In genomic region chr1:110962892-110963665, GRCh38 we compare ENCODE assay signal across 1 cellular context.
TF ChIP-seq lines count a peak whose summit lies in the region.

No MANE protein-coding gene starts in this region.

TF ChIP-seq in GM12878, 131 proteins besides CTCF, POLR2A, EP300 and RAD21 (continued from another document and continues in another):
- TF ChIP-seq, protein P1, sequence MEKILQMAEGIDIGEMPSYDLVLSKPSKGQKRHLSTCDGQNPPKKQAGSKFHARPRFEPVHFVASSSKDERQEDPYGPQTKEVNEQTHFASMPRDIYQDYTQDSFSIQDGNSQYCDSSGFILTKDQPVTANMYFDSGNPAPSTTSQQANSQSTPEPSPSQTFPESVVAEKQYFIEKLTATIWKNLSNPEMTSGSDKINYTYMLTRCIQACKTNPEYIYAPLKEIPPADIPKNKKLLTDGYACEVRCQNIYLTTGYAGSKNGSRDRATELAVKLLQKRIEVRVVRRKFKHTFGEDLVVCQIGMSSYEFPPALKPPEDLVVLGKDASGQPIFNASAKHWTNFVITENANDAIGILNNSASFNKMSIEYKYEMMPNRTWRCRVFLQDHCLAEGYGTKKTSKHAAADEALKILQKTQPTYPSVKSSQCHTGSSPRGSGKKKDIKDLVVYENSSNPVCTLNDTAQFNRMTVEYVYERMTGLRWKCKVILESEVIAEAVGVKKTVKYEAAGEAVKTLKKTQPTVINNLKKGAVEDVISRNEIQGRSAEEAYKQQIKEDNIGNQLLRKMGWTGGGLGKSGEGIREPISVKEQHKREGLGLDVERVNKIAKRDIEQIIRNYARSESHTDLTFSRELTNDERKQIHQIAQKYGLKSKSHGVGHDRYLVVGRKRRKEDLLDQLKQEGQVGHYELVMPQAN (conservative IDR thresholded peaks at IDR 0.05) = peak; percentile 57; the same call in 1 of the 2 replicates
- TF ChIP-seq CBX5 (IDR thresholded peaks at IDR 0.05; ENCODE audit: low read depth) (peak; percentile 70; the same call in 1 of the 2 replicates), EED (IDR thresholded peaks at IDR 0.05; ENCODE audit: low read depth) (peak; percentile 72), POLR2AphosphoS2 (IDR thresholded peaks at IDR 0.05; ENCODE audit: low read depth, low read length) (no peak; the same call in 1 of the 2 replicates), GATAD2B (conservative IDR thresholded peaks at IDR 0.05; ENCODE audit: low read depth) (peak; percentile 65; the same call in 1 of the 2 replicates), SMC3 (IDR thresholded peaks at IDR 0.05; ENCODE audit: borderline replicate concordance, low read length) (peak; percentile 21; the same call in 1 of the 2 replicates), RFX5 (IDR thresholded peaks at IDR 0.05; ENCODE audit: low read depth, low read length) (no peak; the same call in 1 of the 2 replicates), DPF2 (IDR thresholded peaks at IDR 0.05) (0 out of 2 replicates have a peak, but pooled peaks have one; percentile 19), CHD2 (IDR thresholded peaks at IDR 0.05; ENCODE audit: borderline replicate concordance, low read depth, low read length) (0 out of 2 replicates have a peak, but pooled peaks have one; percentile 42), TAF1 (IDR thresholded peaks at IDR 0.05; ENCODE audit: borderline replicate concordance, low read depth, low read length) (peak; percentile 69), ATF3 (IDR thresholded peaks at IDR 0.05; ENCODE audit: borderline replicate concordance, extremely low read depth, low read depth, low read length) (no peak), JUND (IDR thresholded peaks at IDR 0.05; ENCODE audit: low read depth, low read length) (no peak), E4F1 (IDR thresholded peaks at IDR 0.05; ENCODE audit: borderline replicate concordance, partially characterized antibody) (no peak), ASH2L (IDR thresholded peaks at IDR 0.05; ENCODE audit: borderline replicate concordance, low read depth) (no peak; the same call in 1 of the 2 replicates), GABPA (IDR thresholded peaks at IDR 0.05; ENCODE audit: low read depth) (no peak), CREM (IDR thresholded peaks at IDR 0.05; ENCODE audit: low read depth) (peak; percentile 16; the same call in 1 of the 2 replicates), ESRRA (IDR thresholded peaks at IDR 0.05; ENCODE audit: low read length) (no peak), EZH2 (IDR thresholded peaks at IDR 0.05; ENCODE audit: borderline replicate concordance, control insufficient read depth, low read depth, low read length) (no peak), CBFB (IDR thresholded peaks at IDR 0.05; ENCODE audit: low read depth) (no peak), ETV6 (conservative IDR thresholded peaks at IDR 0.05 in 1 of 2, IDR thresholded peaks at IDR 0.05 in 1 of 2; ENCODE audit: borderline replicate concordance in 1 of 2, low read depth in 1 of 2) (0 out of 4 replicates have a peak, but pooled peaks of 1 of the 2 experiments have one; percentile 8), CHD1 (IDR thresholded peaks at IDR 0.05; ENCODE audit: low read depth, low read length) (peak; percentile 87), NR2C1 (IDR thresholded peaks at IDR 0.05) (0 out of 2 replicates have a peak, but pooled peaks have one; percentile 3), FOS (IDR thresholded peaks at IDR 0.05; ENCODE audit: borderline replicate concordance, extremely low read depth, insufficient read length) (no peak), EGR1 (IDR thresholded peaks at IDR 0.05; ENCODE audit: borderline replicate concordance in 1 of 2, low read depth in 2 of 2, low read length in 2 of 2) (no peak), MEF2A (IDR thresholded peaks at IDR 0.05; ENCODE audit: insufficient read depth, low read depth, low read length) (0 out of 2 replicates have a peak, but pooled peaks have one; percentile 6), SREBF2 (IDR thresholded peaks at IDR 0.05; ENCODE audit: low read length) (no peak), BACH1 (IDR thresholded peaks at IDR 0.05; ENCODE audit: borderline replicate concordance) (no peak), FOXM1 (IDR thresholded peaks at IDR 0.05; ENCODE audit: low read depth, low read length) (peak; percentile 63), NRF1 (conservative IDR thresholded peaks at IDR 0.05; ENCODE audit: low read depth, low read length) (no peak), TCF7 (IDR thresholded peaks at IDR 0.05; ENCODE audit: borderline replicate concordance) (no peak), SIX5 (IDR thresholded peaks at IDR 0.05; ENCODE audit: low read depth, low read length, severe bottlenecking) (no peak), SUPT20H (IDR thresholded peaks at IDR 0.05; ENCODE audit: borderline replicate concordance, control insufficient read depth, low read depth, low read length) (no peak), RELB (IDR thresholded peaks at IDR 0.05; ENCODE audit: low read depth) (peak; percentile 28; the same call in 1 of the 2 replicates), MTA2 (IDR thresholded peaks at IDR 0.05; ENCODE audit: low read depth) (no peak), LARP7 (IDR thresholded peaks at IDR 0.05) (no peak; the same call in none of the 2 replicates), PML (IDR thresholded peaks at IDR 0.05; ENCODE audit: low read length) (peak; percentile 49; the same call in 1 of the 2 replicates), KDM1A (IDR thresholded peaks at IDR 0.05; ENCODE audit: borderline replicate concordance) (no peak), SPI1 (IDR thresholded peaks at IDR 0.05; ENCODE audit: borderline replicate concordance, insufficient read depth, low read depth, low read length) (no peak), ZNF687 (IDR thresholded peaks at IDR 0.05) (peak; percentile 31; the same call in 1 of the 2 replicates), TBL1XR1 (IDR thresholded peaks at IDR 0.05; ENCODE audit: low read depth, low read length) (peak; percentile 49; the same call in 1 of the 2 replicates), ZNF384 (IDR thresholded peaks at IDR 0.05; ENCODE audit: borderline replicate concordance, low read depth, low read length) (0 out of 2 replicates have a peak, but pooled peaks have one; percentile 17), IKZF2 (IDR thresholded peaks at IDR 0.05) (peak; percentile 71 to 74)
- TF ChIP-seq, protein P2, sequence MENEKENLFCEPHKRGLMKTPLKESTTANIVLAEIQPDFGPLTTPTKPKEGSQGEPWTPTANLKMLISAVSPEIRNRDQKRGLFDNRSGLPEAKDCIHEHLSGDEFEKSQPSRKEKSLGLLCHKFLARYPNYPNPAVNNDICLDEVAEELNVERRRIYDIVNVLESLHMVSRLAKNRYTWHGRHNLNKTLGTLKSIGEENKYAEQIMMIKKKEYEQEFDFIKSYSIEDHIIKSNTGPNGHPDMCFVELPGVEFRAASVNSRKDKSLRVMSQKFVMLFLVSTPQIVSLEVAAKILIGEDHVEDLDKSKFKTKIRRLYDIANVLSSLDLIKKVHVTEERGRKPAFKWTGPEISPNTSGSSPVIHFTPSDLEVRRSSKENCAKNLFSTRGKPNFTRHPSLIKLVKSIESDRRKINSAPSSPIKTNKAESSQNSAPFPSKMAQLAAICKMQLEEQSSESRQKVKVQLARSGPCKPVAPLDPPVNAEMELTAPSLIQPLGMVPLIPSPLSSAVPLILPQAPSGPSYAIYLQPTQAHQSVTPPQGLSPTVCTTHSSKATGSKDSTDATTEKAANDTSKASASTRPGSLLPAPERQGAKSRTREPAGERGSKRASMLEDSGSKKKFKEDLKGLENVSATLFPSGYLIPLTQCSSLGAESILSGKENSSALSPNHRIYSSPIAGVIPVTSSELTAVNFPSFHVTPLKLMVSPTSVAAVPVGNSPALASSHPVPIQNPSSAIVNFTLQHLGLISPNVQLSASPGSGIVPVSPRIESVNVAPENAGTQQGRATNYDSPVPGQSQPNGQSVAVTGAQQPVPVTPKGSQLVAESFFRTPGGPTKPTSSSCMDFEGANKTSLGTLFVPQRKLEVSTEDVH (IDR thresholded peaks at IDR 0.05; ENCODE audit: low read depth, partially characterized antibody) = no peak
- TF ChIP-seq, protein P3, sequence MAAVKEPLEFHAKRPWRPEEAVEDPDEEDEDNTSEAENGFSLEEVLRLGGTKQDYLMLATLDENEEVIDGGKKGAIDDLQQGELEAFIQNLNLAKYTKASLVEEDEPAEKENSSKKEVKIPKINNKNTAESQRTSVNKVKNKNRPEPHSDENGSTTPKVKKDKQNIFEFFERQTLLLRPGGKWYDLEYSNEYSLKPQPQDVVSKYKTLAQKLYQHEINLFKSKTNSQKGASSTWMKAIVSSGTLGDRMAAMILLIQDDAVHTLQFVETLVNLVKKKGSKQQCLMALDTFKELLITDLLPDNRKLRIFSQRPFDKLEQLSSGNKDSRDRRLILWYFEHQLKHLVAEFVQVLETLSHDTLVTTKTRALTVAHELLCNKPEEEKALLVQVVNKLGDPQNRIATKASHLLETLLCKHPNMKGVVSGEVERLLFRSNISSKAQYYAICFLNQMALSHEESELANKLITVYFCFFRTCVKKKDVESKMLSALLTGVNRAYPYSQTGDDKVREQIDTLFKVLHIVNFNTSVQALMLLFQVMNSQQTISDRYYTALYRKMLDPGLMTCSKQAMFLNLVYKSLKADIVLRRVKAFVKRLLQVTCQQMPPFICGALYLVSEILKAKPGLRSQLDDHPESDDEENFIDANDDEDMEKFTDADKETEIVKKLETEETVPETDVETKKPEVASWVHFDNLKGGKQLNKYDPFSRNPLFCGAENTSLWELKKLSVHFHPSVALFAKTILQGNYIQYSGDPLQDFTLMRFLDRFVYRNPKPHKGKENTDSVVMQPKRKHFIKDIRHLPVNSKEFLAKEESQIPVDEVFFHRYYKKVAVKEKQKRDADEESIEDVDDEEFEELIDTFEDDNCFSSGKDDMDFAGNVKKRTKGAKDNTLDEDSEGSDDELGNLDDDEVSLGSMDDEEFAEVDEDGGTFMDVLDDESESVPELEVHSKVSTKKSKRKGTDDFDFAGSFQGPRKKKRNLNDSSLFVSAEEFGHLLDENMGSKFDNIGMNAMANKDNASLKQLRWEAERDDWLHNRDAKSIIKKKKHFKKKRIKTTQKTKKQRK (IDR thresholded peaks at IDR 0.05; ENCODE audit: low read depth, low read length) = no peak
- TF ChIP-seq, protein P4, sequence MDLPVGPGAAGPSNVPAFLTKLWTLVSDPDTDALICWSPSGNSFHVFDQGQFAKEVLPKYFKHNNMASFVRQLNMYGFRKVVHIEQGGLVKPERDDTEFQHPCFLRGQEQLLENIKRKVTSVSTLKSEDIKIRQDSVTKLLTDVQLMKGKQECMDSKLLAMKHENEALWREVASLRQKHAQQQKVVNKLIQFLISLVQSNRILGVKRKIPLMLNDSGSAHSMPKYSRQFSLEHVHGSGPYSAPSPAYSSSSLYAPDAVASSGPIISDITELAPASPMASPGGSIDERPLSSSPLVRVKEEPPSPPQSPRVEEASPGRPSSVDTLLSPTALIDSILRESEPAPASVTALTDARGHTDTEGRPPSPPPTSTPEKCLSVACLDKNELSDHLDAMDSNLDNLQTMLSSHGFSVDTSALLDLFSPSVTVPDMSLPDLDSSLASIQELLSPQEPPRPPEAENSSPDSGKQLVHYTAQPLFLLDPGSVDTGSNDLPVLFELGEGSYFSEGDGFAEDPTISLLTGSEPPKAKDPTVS (IDR thresholded peaks at IDR 0.05; ENCODE audit: low read depth, low read length) = peak; percentile 94
